27 cellular contexts compared by ENCODE assay signal in genomic region chr14:96653597-96653996, GRCh38.
"Had no signal": no experiment of that assay in that cellular context is flagged by ENCODE, and none has a peak within 500 bp of the region (broad histone marks: within the 10 kb centered on the region; RNA-seq: fewer than 3 reads in every experiment).

No MANE protein-coding gene starts in this region.

- ATAC-seq: stimulated activated effector memory CD8-positive, alpha-beta T cell treated with anti-CD3 and anti-CD28 coated beads, Interleukin-12 subunit alpha, Interleukin-12 subunit beta, amount 100 ng/mL, for 72 hours; stimulated activated memory B cell treated with anti-CD40 and anti-IgM and Interleukin-4, amounts not matched to agents 10 μg/mL and 1 μg/mL and 100 μg/mL, for 72 hours; stimulated activated naive B cell treated with anti-CD40 and anti-IgM and Interleukin-4, amounts not matched to agents 10 μg/mL and 1 μg/mL and 100 μg/mL, for 72 hours; stimulated activated naive CD8-positive, alpha-beta T cell treated with anti-CD3 and anti-CD28 coated beads, Interleukin-15, amount 100 ng/mL, for 72 hours; stimulated activated naive CD8-positive, alpha-beta T cell treated with anti-CD3 and anti-CD28 coated beads, Interleukin-15, Interleukin-2, amounts not matched to agents 100 U/mL and 50 U/mL, for 24 hours; upper lobe of right lung had no signal

- FAIRE-seq: urothelium cell line had no signal

- H3K9me3 ChIP-seq: testis, thyroid gland, transverse colon, upper lobe of right lung, vagina had no signal

- H3K4me3 ChIP-seq: stomach, suprapubic skin, testis, thoracic aorta, thyroid gland, tibial artery, tibial nerve, transverse colon, upper lobe of left lung, upper lobe of right lung, uterus, vagina had no signal

- DNase-seq: stimulated activated CD4-positive, alpha-beta T cell treated with anti-CD3 and anti-CD28 coated beads, Interleukin-2, amount 100 ng/mL, for 48 hours; stimulated activated CD4-positive, alpha-beta T cell treated with anti-CD3 and anti-CD28 coated beads, Interleukin-4, amount 100 ng/mL, for 1 hour; stimulated activated CD4-positive, alpha-beta T cell treated with anti-CD3 and anti-CD28 coated beads, Interleukin-4, amount 100 ng/mL, for 24 hours; stimulated activated CD4-positive, alpha-beta T cell treated with anti-CD3 and anti-CD28 coated beads, Interleukin-4, amount 100 ng/mL, for 4 hours; stimulated activated CD8-positive, alpha-beta memory T cell treated with anti-CD3 and anti-CD28 coated beads, Interleukin-4, amount 100 ng/mL, for 48 hours; stimulated activated naive B cell treated with anti-CD40 and anti-IgM and Interleukin-4, amounts not matched to agents 10 μg/mL and 1 μg/mL and 100 μg/mL, for 72 hours; stimulated activated naive CD4-positive, alpha-beta T cell; stimulated activated naive CD4-positive, alpha-beta T cell treated with Interleukin-2 at 50 U/mL for 16 hours; stimulated activated naive CD8-positive, alpha-beta T cell treated with anti-CD3 and anti-CD28 coated beads, Interleukin-15, amount 100 ng/mL, for 72 hours; stimulated activated naive CD8-positive, alpha-beta T cell treated with anti-CD3 and anti-CD28 coated beads, Interleukin-15, Interleukin-2, amounts not matched to agents 100 U/mL and 50 U/mL, for 24 hours; stomach; substantia nigra; testis; thyroid gland; tibial artery; transverse colon; trophoblast cell; upper lobe of left lung; upper lobe of right lung; uterus had no signal

- H3K36me3 ChIP-seq: stomach, suprapubic skin, thoracic aorta, thyroid gland, tibial artery, tibial nerve, transverse colon, upper lobe of left lung, upper lobe of right lung, uterus, vagina had no signal

- H3K27ac ChIP-seq: stomach, suprapubic skin, testis, thoracic aorta, thyroid gland, tibial artery, tibial nerve, transverse colon, upper lobe of left lung, upper lobe of right lung, uterus, vagina had no signal

- H3K27me3 ChIP-seq: testis, thyroid gland, tibial artery, tibial nerve, transverse colon, upper lobe of left lung, upper lobe of right lung, uterus, vagina had no signal

- H3K4me1 ChIP-seq: stomach, suprapubic skin, testis, thyroid gland, tibial artery, tibial nerve, transverse colon, upper lobe of left lung, upper lobe of right lung, uterus, vagina had no signal
